21 cellular contexts compared by ENCODE assay signal in the genomic region with DNA sequence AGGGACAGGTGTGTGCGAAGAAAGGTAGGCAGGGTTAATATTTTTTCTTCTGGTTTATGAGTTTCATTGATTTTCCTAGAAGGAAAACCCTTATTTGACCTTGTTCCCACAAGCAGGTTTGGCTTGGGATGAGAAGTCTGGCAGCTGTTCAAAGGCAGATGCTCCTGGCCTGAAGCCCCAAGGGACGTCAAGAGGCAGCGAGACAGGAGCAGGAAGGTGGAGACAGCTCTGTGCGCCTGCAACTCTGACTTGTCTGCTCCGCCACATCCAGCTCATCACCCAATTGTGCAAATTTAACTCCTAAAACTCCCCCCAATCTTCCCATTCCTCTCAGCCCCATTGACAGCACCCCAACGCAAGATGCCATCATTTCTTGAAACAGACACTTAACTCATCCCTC.
DNase-seq lines count a peak whose midpoint lies in the region; ATAC-seq lines count a peak whose summit lies in the region.
"Had no signal": no experiment of that assay in that cellular context is flagged by ENCODE, and none has a peak within 500 bp of the region (broad histone marks: within the 10 kb centered on the region; RNA-seq: fewer than 3 reads in every experiment).

No MANE protein-coding gene starts in this region.

- ATAC-seq in stimulated activated effector memory CD8-positive, alpha-beta T cell treated with anti-CD3 and anti-CD28 coated beads, Interleukin-12 subunit alpha, Interleukin-12 subunit beta, amount 100 ng/mL, for 72 hours, result no peak
- no peak for ATAC-seq in GM21528 (IDR thresholded peaks at IDR 0.05; ENCODE audit: low FRiP score, unreplicated experiment)
- ATAC-seq in left ventricle myocardium superior, result no peak
- ATAC-seq in GM21526 (IDR thresholded peaks at IDR 0.05; ENCODE audit: low FRiP score, unreplicated experiment), result no peak
- ATAC-seq: left cardiac atrium; stimulated activated memory B cell treated with anti-CD40 and anti-IgM and Interleukin-4, amounts not matched to agents 10 μg/mL and 1 μg/mL and 100 μg/mL, for 72 hours had no signal

- intact Hi-C loops in left ventricle myocardium superior (cut with micrococcal nuclease), result no loop called here

- no peaks in the 10 kb centered on the region for H3K36me3 Mint-ChIP-seq in T-helper 2 cell treated with Interferon-gamma antibody and Interleukin-4, amounts not matched to agents 5 μg/mL and 100 μg/mL, for 36 hours (ENCODE audit: low read depth)
- peaks cover 5% of the 10 kb centered on the region for H3K36me3 Mint-ChIP-seq in stimulated activated effector memory CD8-positive, alpha-beta T cell treated with anti-CD3 and anti-CD28 coated beads, Interleukin-12 subunit alpha, Interleukin-12 subunit beta, amount 100 ng/mL, for 72 hours
- H3K36me3 Mint-ChIP-seq: naive B cell; stimulated activated memory B cell treated with anti-CD40 and anti-IgM and Interleukin-4, amounts not matched to agents 10 μg/mL and 1 μg/mL and 100 μg/mL, for 72 hours had no signal

- peak overlapping the region; percentile 5 for H3K4me3 Mint-ChIP-seq in T-helper 2 cell treated with Interferon-gamma antibody and Interleukin-4, amounts not matched to agents 5 μg/mL and 100 μg/mL, for 36 hours
- H3K4me3 Mint-ChIP-seq in stimulated activated effector memory CD8-positive, alpha-beta T cell treated with anti-CD3 and anti-CD28 coated beads, Interleukin-12 subunit alpha, Interleukin-12 subunit beta, amount 100 ng/mL, for 72 hours, result peak overlapping the region; percentile 49
- H3K4me3 Mint-ChIP-seq: activated T-cell treated with anti-CD3 and anti-CD28 coated beads, Interleukin-2, amount 50 U/mL, for 24 hours; naive B cell; stimulated activated memory B cell treated with anti-CD40 and anti-IgM and Interleukin-4, amounts not matched to agents 10 μg/mL and 1 μg/mL and 100 μg/mL, for 72 hours; T-helper 1 cell treated with Interleukin-12 subunit alpha and Interleukin-12 subunit beta and Interleukin-4 antibody, amounts not matched to agents 30 μg/mL and 1 μg/mL, for 36 hours had no signal

- H3K27me3 Mint-ChIP-seq in T-helper 2 cell treated with Interferon-gamma antibody and Interleukin-4, amounts not matched to agents 5 μg/mL and 100 μg/mL, for 36 hours (ENCODE audit: low read depth), result peaks cover 8% of the 10 kb centered on the region

- H3K27ac Mint-ChIP-seq in T-helper 2 cell treated with Interferon-gamma antibody and Interleukin-4, amounts not matched to agents 5 μg/mL and 100 μg/mL, for 36 hours, result no peak overlapping the region
- peak overlapping the region; percentile 76 for H3K27ac Mint-ChIP-seq in stimulated activated effector memory CD8-positive, alpha-beta T cell treated with anti-CD3 and anti-CD28 coated beads, Interleukin-12 subunit alpha, Interleukin-12 subunit beta, amount 100 ng/mL, for 72 hours
- H3K27ac Mint-ChIP-seq: activated T-cell treated with anti-CD3 and anti-CD28 coated beads, Interleukin-2, amount 50 U/mL, for 24 hours; stimulated activated memory B cell treated with anti-CD40 and anti-IgM and Interleukin-4, amounts not matched to agents 10 μg/mL and 1 μg/mL and 100 μg/mL, for 72 hours; T-helper 1 cell treated with Interleukin-12 subunit alpha and Interleukin-12 subunit beta and Interleukin-4 antibody, amounts not matched to agents 30 μg/mL and 1 μg/mL, for 36 hours had no signal

- no peak for DNase-seq in T-helper 2 cell treated with Interferon-gamma antibody and Interleukin-4, amounts not matched to agents 5 μg/mL and 100 μg/mL, for 36 hours (ENCODE audit: low spot score)
- DNase-seq in T-helper 2 cell (no peak), NCI-H187 treated with DMSO at 0.1 percent for 48 hours (lab: John Stamatoyannopoulos, UW) (peak; percentile 46), SK-N-DZ (ENCODE audit: low spot score) (peak; percentile 47), left ventricle myocardium superior (no peak)
- no peak for DNase-seq in stimulated activated effector memory CD8-positive, alpha-beta T cell treated with anti-CD3 and anti-CD28 coated beads, Interleukin-12 subunit alpha, Interleukin-12 subunit beta, amount 100 ng/mL, for 72 hours (ENCODE audit: low spot score in 2 of 2)
- DNase-seq: activated CD4-positive, alpha-beta T cell treated with anti-CD3 and anti-CD28 coated beads for 48 hours; activated T-cell treated with anti-CD3 and anti-CD28 coated beads, Interleukin-2, amount 50 U/mL, for 24 hours; brain microvascular endothelial cell; C1 segment of cervical spinal cord; H7; head of caudate nucleus; left cardiac atrium; mesendoderm; naive B cell; NCI-H446; stimulated activated CD4-positive, alpha-beta T cell treated with anti-CD3 and anti-CD28 coated beads, Interleukin-2, amount 100 ng/mL, for 48 hours had no signal

- H3K4me1 Mint-ChIP-seq in T-helper 2 cell treated with Interferon-gamma antibody and Interleukin-4, amounts not matched to agents 5 μg/mL and 100 μg/mL, for 36 hours (ENCODE audit: low read depth), result peaks cover 18% of the 10 kb centered on the region
- peaks cover 25% of the 10 kb centered on the region for H3K4me1 Mint-ChIP-seq in stimulated activated effector memory CD8-positive, alpha-beta T cell treated with anti-CD3 and anti-CD28 coated beads, Interleukin-12 subunit alpha, Interleukin-12 subunit beta, amount 100 ng/mL, for 72 hours

- H3K9me3 Mint-ChIP-seq in T-helper 2 cell treated with Interferon-gamma antibody and Interleukin-4, amounts not matched to agents 5 μg/mL and 100 μg/mL, for 36 hours, result no peaks in the 10 kb centered on the region
- no peaks in the 10 kb centered on the region for H3K9me3 Mint-ChIP-seq in stimulated activated effector memory CD8-positive, alpha-beta T cell treated with anti-CD3 and anti-CD28 coated beads, Interleukin-12 subunit alpha, Interleukin-12 subunit beta, amount 100 ng/mL, for 72 hours
- H3K9me3 Mint-ChIP-seq: activated T-cell treated with anti-CD3 and anti-CD28 coated beads, Interleukin-2, amount 50 U/mL, for 24 hours; stimulated activated memory B cell treated with anti-CD40 and anti-IgM and Interleukin-4, amounts not matched to agents 10 μg/mL and 1 μg/mL and 100 μg/mL, for 72 hours; T-helper 1 cell treated with Interleukin-12 subunit alpha and Interleukin-12 subunit beta and Interleukin-4 antibody, amounts not matched to agents 30 μg/mL and 1 μg/mL, for 36 hours had no signal

Comparison
In these comparisons a context has a peak if more than half of its experiments do, and no peak if none do; other contexts are left out.
1. DNase-seq: peak in NCI-H187 treated with DMSO at 0.1 percent for 48 hours (single experiment) and SK-N-DZ (single experiment); none in T-helper 2 cell treated with Interferon-gamma antibody and Interleukin-4, amounts not matched to agents 5 μg/mL and 100 μg/mL, for 36 hours (single experiment), T-helper 2 cell (0 of 5), stimulated activated effector memory CD8-positive, alpha-beta T cell treated with anti-CD3 and anti-CD28 coated beads, Interleukin-12 subunit alpha, Interleukin-12 subunit beta, amount 100 ng/mL, for 72 hours (0 of 2) and left ventricle myocardium superior (single experiment).